In genomic region chr14:77139540-77140342, GRCh38 we compare ENCODE assay signal across 8 cellular contexts. TPM values are rescaled to one million over a fixed set of nuclear protein-coding genes. Genes with fewer than 3 reads are reported as not detected.
DNase-seq lines count a peak whose midpoint lies in the region; ATAC-seq and TF ChIP-seq lines count a peak whose summit lies in the region.

No MANE protein-coding gene starts in this region.

- H3K4me1 ChIP-seq in HUES48 (ENCODE audit: control insufficient read depth, insufficient read depth, low read length) (peaks cover 37% of the 10 kb centered on the region), lower lobe of right lung (peaks cover 14% of the 10 kb centered on the region), testis (peaks cover 10% of the 10 kb centered on the region), ascending aorta (peaks cover 2 to 13% of the 10 kb centered on the region in 2 donors)

- WGBS in testis, 2 donors = 2 to 3% methylated on average over 20 to 49 of the region's 51 CpGs

- peaks cover 18% of the 10 kb centered on the region for H3K27me3 ChIP-seq in HUES48 (ENCODE audit: control insufficient read depth, insufficient read depth, low read length)
- peaks cover 87% of the 10 kb centered on the region for H3K27me3 ChIP-seq in lower lobe of right lung (ENCODE audit: low read depth)
- no peaks in the 10 kb centered on the region for H3K27me3 ChIP-seq in testis
- peaks cover 18% of the 10 kb centered on the region for H3K27me3 ChIP-seq in ascending aorta

- H3K4me3 ChIP-seq in HUES48 (ENCODE audit: low read depth, low read length) (peak overlapping the region; percentile 72), lower lobe of right lung (no peak overlapping the region), testis (peak overlapping the region in 1 of 2 donors; percentile 32), ascending aorta (peak overlapping the region in 1 of 2 donors; percentile 62)

- DNase-seq in DMS153 (lab: John Stamatoyannopoulos, UW) (peak; percentile 14), T47D (ENCODE audit: low read depth in 1 of 2, low spot score in 1 of 2) (peak; percentile 52 to 72), lower lobe of right lung (no peak), testis (peak; percentile 63), ascending aorta (ENCODE audit: low spot score in 2 of 2) (no peak)

- no peak overlapping the region for H3K9ac ChIP-seq in HUES48 (ENCODE audit: low read depth, low read length)

- TF ChIP-seq POLR2A in testis (IDR thresholded peaks at IDR 0.05) = no peak

- H3K36me3 ChIP-seq in HUES48 (ENCODE audit: control insufficient read depth, insufficient read depth, low read length) = peaks cover 32% of the 10 kb centered on the region
- H3K36me3 ChIP-seq in lower lobe of right lung = no peaks in the 10 kb centered on the region
- H3K36me3 ChIP-seq in testis (ENCODE audit: low read depth, missing control alignments) = no peaks in the 10 kb centered on the region
- H3K36me3 ChIP-seq in ascending aorta = no peaks in the 10 kb centered on the region

- TF ChIP-seq CTCF in lower lobe of right lung (IDR thresholded peaks at IDR 0.05) (peak; percentile 30), testis (IDR thresholded peaks at IDR 0.05) (peak in 2 of 3 experiments; percentile 24 to 41), ascending aorta (IDR thresholded peaks at IDR 0.05) (peak in 1 of 3 experiments; percentile 27)

- no peaks in the 10 kb centered on the region for H3K9me3 ChIP-seq in HUES48 (ENCODE audit: control insufficient read depth, insufficient read depth, low read length)
- no peaks in the 10 kb centered on the region for H3K9me3 ChIP-seq in lower lobe of right lung
- H3K9me3 ChIP-seq in testis = no peaks in the 10 kb centered on the region
- no peaks in the 10 kb centered on the region for H3K9me3 ChIP-seq in ascending aorta

- no peak overlapping the region for H3K27ac ChIP-seq in HUES48 (ENCODE audit: low read depth, low read length)
- H3K27ac ChIP-seq in lower lobe of right lung = no peak overlapping the region
- H3K27ac ChIP-seq in testis = no peak overlapping the region
- no peak overlapping the region for H3K27ac ChIP-seq in ascending aorta

- in situ Hi-C loops in T47D (cut with HindIII; ENCODE audit: low pct_unique_long_range_greater_than_20kb, low sequenced_read_pairs) = no loop called here

- intact Hi-C loops in lower lobe of right lung (cut with DNase I) = no loop called here
- intact Hi-C loops in testis (cut with DNase I; ENCODE audit: low total_unique reads) = no loop called here
- intact Hi-C loops in ascending aorta (cut with DNase I) = no loop called here

- ATAC-seq in SK-N-SH treated with all-trans-retinoic acid at 6 μM for 48 hours = peak; percentile 81
- ATAC-seq in lower lobe of right lung = peak; percentile 20 to 49
- ATAC-seq in HG03565 (IDR thresholded peaks at IDR 0.05; ENCODE audit: unreplicated experiment) = no peak

TF ChIP-seq in SK-N-SH treated with all-trans-retinoic acid at 6 μM for 48 hours, 23 proteins besides CTCF, POLR2A, EP300 and RAD21:
- TF ChIP-seq ZNF8 (CRISPR knock-in tag; IDR thresholded peaks at IDR 0.05) (no peak), ZFP30 (CRISPR knock-in tag; IDR thresholded peaks at IDR 0.05) (no peak), PPARA (CRISPR knock-in tag; IDR thresholded peaks at IDR 0.05; ENCODE audit: borderline replicate concordance) (no peak), PATZ1 (CRISPR knock-in tag; IDR thresholded peaks at IDR 0.05; ENCODE audit: borderline replicate concordance) (no peak), POU6F1 (CRISPR knock-in tag; IDR thresholded peaks at IDR 0.05; ENCODE audit: borderline replicate concordance, low read depth) (no peak), ZNF70 (CRISPR knock-in tag; IDR thresholded peaks at IDR 0.05) (no peak), ZC3H10 (CRISPR knock-in tag; IDR thresholded peaks at IDR 0.05) (no peak)

RNA-seq across cellular contexts. Expression of gene ZDHHC22, which starts 1.9 kb away (rescaled TPM):
- total RNA-seq in lower lobe of right lung = not detected
- total RNA-seq in testis = 1 to 10 TPM; 1.7 to 3.2 TPM
- polyA plus RNA-seq in testis (ENCODE audit: insufficient read depth, low read depth, low replicate concordance) = 0.84 TPM
- total RNA-seq in ascending aorta = not detected

RNA-seq across cellular contexts. Expression of gene CIPC, which starts 41.7 kb away (rescaled TPM):
- total RNA-seq in lower lobe of right lung (28.4 TPM), testis (10 to 100 TPM; 44.5 to 48.3 TPM), ascending aorta (5.0 TPM)
- 23.4 TPM for polyA plus RNA-seq in testis (ENCODE audit: insufficient read depth, low read depth, low replicate concordance)

RNA-seq across cellular contexts. Expression of gene TMEM63C, which starts 41.9 kb away (rescaled TPM):
- 0.27 TPM for total RNA-seq in lower lobe of right lung
- total RNA-seq in testis = 10 to 100 TPM; 14.1 to 20.7 TPM
- 21.0 TPM for polyA plus RNA-seq in testis (ENCODE audit: insufficient read depth, low read depth, low replicate concordance)
- total RNA-seq in ascending aorta = 0.11 TPM

Comparison
In these comparisons a context has a peak if more than half of its experiments do, and no peak if none do; other contexts are left out.
1. DNase-seq: peak in DMS153 (single experiment), T47D (2 of 2) and testis (single experiment); none in lower lobe of right lung (single experiment) and ascending aorta (0 of 2).
2. RNA of gene TMEM63C, which starts 41.9 kb away (total RNA-seq): 14.1 to 20.7 TPM in testis; 0.27 TPM in lower lobe of right lung (single experiment) and 0.11 TPM in ascending aorta (single experiment); every median in the first group is over 10 times any median in the second.